15 cellular contexts compared by ENCODE assay signal in the genomic region with DNA sequence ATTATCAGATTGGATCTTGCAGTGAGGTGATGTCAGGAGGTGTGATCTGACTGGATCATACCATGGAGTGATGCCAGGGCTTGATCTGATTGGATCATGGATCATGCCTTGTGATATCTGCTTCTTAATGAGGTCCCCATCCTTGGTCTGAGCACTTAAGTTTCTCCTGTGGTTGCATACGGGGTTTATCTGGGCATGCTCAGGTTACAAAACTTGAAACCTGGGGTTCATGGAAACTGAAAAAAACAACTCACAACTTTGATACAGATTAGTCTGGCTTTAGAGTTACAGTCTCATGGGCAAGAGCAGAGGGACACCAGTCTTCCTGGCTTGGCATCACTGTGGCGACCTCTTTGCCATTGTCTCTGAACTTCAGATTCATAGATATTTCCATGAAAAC.
"Had no signal": no experiment of that assay in that cellular context is flagged by ENCODE, and none has a peak within 500 bp of the region (broad histone marks: within the 10 kb centered on the region; RNA-seq: fewer than 3 reads in every experiment).

No MANE protein-coding gene starts in this region.

- FAIRE-seq: colon had no signal

- DNase-seq: activated CD8-positive, alpha-beta memory T cell treated with anti-CD3 and anti-CD28 coated beads, Interleukin-2, amount 50 U/mL, for 4 hours; activated CD8-positive, alpha-beta T cell treated with anti-CD3 and anti-CD28 coated beads, Interleukin-2, amount 10 ng/mL, durations not matched to agents 7 days and 5 days; activated gamma-delta T cell; activated T-cell treated with anti-CD3 and anti-CD28 coated beads, Interleukin-2, amount 50 U/mL, for 48 hours; caudate nucleus; islet precursor cell; stimulated activated CD4-positive, alpha-beta T cell treated with anti-CD3 and anti-CD28 coated beads, Interleukin-4, amount 100 ng/mL, for 1 hour; stimulated activated naive B cell treated with anti-CD40 and anti-IgM and Interleukin-4, amounts not matched to agents 10 μg/mL and 1 μg/mL and 100 μg/mL, for 72 hours; uterus had no signal

- H3K36me3 ChIP-seq: ovary, thyroid gland, uterus had no signal

- H3K4me1 ChIP-seq: uterus had no signal

- H3K9me3 ChIP-seq: ovary, thyroid gland, uterus had no signal

- H3K4me3 ChIP-seq: ovary, thyroid gland, uterus had no signal

- ATAC-seq: activated CD8-positive, alpha-beta T cell treated with anti-CD3 and anti-CD28 coated beads, Interleukin-2, amount 10 ng/mL, durations not matched to agents 7 days and 5 days; activated naive CD4-positive, alpha-beta T cell treated with anti-CD3 and anti-CD28 coated beads, Interleukin-2, amount 50 U/mL, for 72 hours; esophagus mucosa; left lobe of liver; stimulated activated naive B cell treated with anti-CD40 and anti-IgM and Interleukin-4, amounts not matched to agents 10 μg/mL and 1 μg/mL and 100 μg/mL, for 72 hours had no signal

- H3K27ac ChIP-seq: ovary, thyroid gland, uterus had no signal

- H3K27me3 ChIP-seq: ovary, thyroid gland, uterus had no signal
